Comparison of ENCODE assay signal across 27 cellular contexts in the genomic region with DNA sequence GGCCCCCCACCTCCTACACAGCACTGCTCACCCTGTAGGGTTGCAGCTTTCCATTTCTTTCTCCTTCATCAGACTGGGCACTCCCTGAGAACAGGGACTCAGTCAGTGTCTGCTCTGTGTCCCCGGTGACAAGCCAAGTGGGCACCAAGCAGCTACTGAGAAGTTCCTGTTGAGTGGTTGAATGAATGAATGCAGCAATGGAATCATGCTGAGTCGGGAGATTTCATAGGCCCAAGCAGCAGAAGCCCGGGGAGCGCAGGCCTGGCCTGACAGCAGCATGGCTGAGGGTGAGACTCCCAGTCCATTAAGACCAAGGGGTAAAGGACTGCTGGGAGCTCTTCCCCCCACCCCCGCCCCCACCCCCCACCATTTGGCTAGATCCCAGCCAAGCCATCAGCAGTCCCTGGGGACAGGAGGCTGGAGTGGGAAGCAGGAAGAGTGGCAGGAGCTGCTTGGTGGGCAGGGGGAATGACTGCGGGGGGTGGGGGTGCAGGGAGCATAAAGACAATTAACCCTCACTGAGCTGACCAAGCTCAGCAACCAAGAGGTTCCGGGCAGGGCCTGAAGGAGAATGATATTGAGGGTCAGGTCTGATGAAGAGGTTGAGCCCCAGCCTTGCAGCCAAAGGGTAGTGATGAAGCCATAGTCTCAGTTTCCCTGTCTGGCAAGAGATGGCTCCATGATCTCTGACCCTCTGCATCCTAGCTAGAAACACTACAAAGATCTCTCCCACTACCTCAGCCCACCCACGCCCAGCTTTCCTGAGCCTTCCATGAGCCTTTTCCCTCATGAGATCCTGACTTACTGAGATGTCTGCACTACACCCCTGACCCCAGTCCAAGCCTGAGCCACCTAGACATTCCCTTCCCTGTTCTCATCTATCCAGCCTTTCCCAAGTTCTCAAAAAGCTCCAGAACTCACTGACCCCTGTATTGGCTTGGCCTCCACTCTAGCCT.
"Had no signal": no experiment of that assay in that cellular context is flagged by ENCODE, and none has a peak within 500 bp of the region (broad histone marks: within the 10 kb centered on the region; RNA-seq: fewer than 3 reads in every experiment).

No MANE protein-coding gene starts in this region.

- H3K36me3 Mint-ChIP-seq: mesothelial cell of epicardium; stimulated activated effector memory CD8-positive, alpha-beta T cell treated with anti-CD3 and anti-CD28 coated beads, Interleukin-12 subunit alpha, Interleukin-12 subunit beta, amount 100 ng/mL, for 72 hours had no signal

- H3K4me1 ChIP-seq: gastrocnemius medialis had no signal

- DNase-seq: activated CD4-positive, alpha-beta T cell treated with anti-CD3 and anti-CD28 coated beads for 36 hours; activated CD4-positive, alpha-beta T cell treated with anti-CD3 and anti-CD28 coated beads, Interleukin-2, amount 50 U/mL, for 4 hours; activated CD4-positive, CD25-positive, alpha-beta regulatory T cell; activated naive CD4-positive, alpha-beta T cell; activated T-cell treated with anti-CD3 and anti-CD28 coated beads for 4 hours; activated T-cell treated with anti-CD3 and anti-CD28 coated beads, Interleukin-2, amount 50 U/mL, for 72 hours; effector memory CD8-positive, alpha-beta T cell; erythroblast; gastrocnemius medialis; naive B cell; nephron progenitor cell; ovary; stimulated activated CD4-positive, alpha-beta T cell treated with anti-CD3 and anti-CD28 coated beads, Interleukin-12 subunit alpha, Interleukin-12 subunit beta, amount 100 ng/mL, for 4 hours; stimulated activated CD4-positive, alpha-beta T cell treated with anti-CD3 and anti-CD28 coated beads, Interleukin-4, amount 100 ng/mL, for 1 hour; trophoblast cell had no signal

- H3K27ac ChIP-seq: coronary artery, gastrocnemius medialis, hepatocyte, ovary, skin epidermis, thoracic aorta had no signal

- H3K9me3 ChIP-seq: gastrocnemius medialis, ovary had no signal

- H3K4me3 Mint-ChIP-seq: activated CD4-positive, alpha-beta T cell treated with anti-CD3 and anti-CD28 coated beads for 36 hours; activated T-cell treated with anti-CD3 and anti-CD28 coated beads, Interleukin-2, amount 50 U/mL, for 72 hours; effector memory CD8-positive, alpha-beta T cell; mesothelial cell of epicardium; nephron progenitor cell; stimulated activated effector memory CD8-positive, alpha-beta T cell treated with anti-CD3 and anti-CD28 coated beads, Interleukin-12 subunit alpha, Interleukin-12 subunit beta, amount 100 ng/mL, for 72 hours; stimulated activated naive CD8-positive, alpha-beta T cell treated with anti-CD3 and anti-CD28 coated beads, Interleukin-15, Interleukin-2, amounts not matched to agents 100 ng/mL and 50 ng/mL, for 24 hours had no signal

- H3K9me3 Mint-ChIP-seq: nephron progenitor cell had no signal

- H3K4me3 ChIP-seq: coronary artery, gastrocnemius medialis, hepatocyte, ovary, skin epidermis, thoracic aorta had no signal

- FAIRE-seq: keratinocyte, urothelium cell line had no signal

- H3K27ac Mint-ChIP-seq: activated CD4-positive, alpha-beta T cell treated with anti-CD3 and anti-CD28 coated beads for 36 hours; activated T-cell treated with anti-CD3 and anti-CD28 coated beads, Interleukin-2, amount 50 U/mL, for 72 hours; effector memory CD8-positive, alpha-beta T cell; mesothelial cell of epicardium; nephron progenitor cell; progenitor cell of endocrine pancreas; stimulated activated effector memory CD8-positive, alpha-beta T cell treated with anti-CD3 and anti-CD28 coated beads, Interleukin-12 subunit alpha, Interleukin-12 subunit beta, amount 100 ng/mL, for 72 hours; stimulated activated naive CD8-positive, alpha-beta T cell treated with anti-CD3 and anti-CD28 coated beads, Interleukin-15, Interleukin-2, amounts not matched to agents 100 ng/mL and 50 ng/mL, for 24 hours had no signal

- ATAC-seq: activated CD4-positive, alpha-beta T cell treated with anti-CD3 and anti-CD28 coated beads for 36 hours; activated naive CD4-positive, alpha-beta T cell treated with anti-CD3 and anti-CD28 coated beads, Interleukin-2, amount 50 U/mL, for 72 hours; activated T-cell treated with anti-CD3 and anti-CD28 coated beads, Interleukin-2, amount 50 U/mL, for 72 hours; effector memory CD8-positive, alpha-beta T cell; gastrocnemius medialis; sciatic nerve; stimulated activated effector memory CD8-positive, alpha-beta T cell treated with anti-CD3 and anti-CD28 coated beads, Interleukin-12 subunit alpha, Interleukin-12 subunit beta, amount 100 ng/mL, for 72 hours had no signal

- H3K4me2 ChIP-seq: hepatocyte had no signal
